Comparison of ENCODE assay signal across 11 cellular contexts in the genomic region with DNA sequence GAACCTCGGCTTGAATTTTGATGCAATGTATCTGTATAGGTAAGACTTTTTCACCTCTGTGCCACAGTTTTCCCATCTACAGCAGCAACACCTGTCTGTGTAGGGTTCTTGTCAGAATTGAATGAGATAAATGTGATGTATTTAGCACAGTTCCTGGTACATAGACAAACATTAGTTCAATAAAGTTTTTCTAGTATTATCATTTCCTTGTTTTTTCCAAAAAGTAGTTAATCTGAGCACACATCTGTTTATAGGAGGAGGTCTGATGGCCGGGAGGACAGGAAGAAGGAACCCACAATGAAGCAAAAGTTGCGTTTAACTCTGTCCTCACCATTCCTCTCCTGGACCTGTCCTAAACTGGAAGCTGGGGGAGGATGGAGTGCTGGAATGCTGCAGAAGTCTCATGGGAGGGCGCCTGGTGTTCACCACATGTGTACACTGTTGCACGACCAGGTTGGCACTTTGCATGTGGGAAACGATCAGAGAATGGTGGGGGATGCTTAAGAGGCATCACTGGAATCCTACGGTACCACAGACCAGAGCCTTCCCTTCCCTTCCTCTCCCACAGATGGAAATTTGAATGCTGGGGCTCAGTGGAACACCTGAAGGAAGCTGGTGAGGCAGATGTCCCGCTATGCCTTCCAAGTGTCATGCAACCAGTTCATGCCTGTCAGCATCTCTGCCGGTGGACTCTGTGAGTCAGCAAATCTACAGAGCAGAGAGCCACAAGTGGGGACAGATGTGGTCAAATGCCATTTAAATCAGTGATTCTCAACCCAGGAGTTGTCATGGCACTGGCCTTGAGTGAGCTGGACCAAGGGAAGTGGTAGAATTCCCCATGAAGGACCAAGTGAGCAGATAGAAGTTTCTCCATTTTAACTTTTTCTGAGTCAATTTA.
A peak's percentile ranks its signal among the peaks of the same experiment; 100 is the strongest.
DNase-seq lines count a peak whose midpoint lies in the region; ATAC-seq and TF ChIP-seq lines count a peak whose summit lies in the region.
"Had no signal": no experiment of that assay in that cellular context is flagged by ENCODE, and none has a peak within 500 bp of the region (broad histone marks: within the 10 kb centered on the region; RNA-seq: fewer than 3 reads in every experiment).

No MANE protein-coding gene starts in this region.

- H3K4me1 ChIP-seq in OCI-LY7 (ENCODE audit: insufficient read depth, low read length, poor library complexity, severe bottlenecking): peaks cover 54% of the 10 kb centered on the region
- H3K4me1 ChIP-seq in smooth muscle cell (ENCODE audit: low read depth): peaks cover 6% of the 10 kb centered on the region

- CTCF ChIA-PET in activated CD4-positive, alpha-beta T cell treated with anti-CD3 and anti-CD28 coated beads for 36 hours (lab: Charles Lee): interaction anchor here (0.6 kb wide), 1 partner anchor 819 kb away, joined by 4 read pairs; no protein-coding TSS in a partner anchor
- CTCF ChIA-PET in OCI-LY7 (lab: Charles Lee; ENCODE audit: unreplicated experiment): interaction anchor here (1.4 to 1.8 kb wide), 2 partner anchors 11 to 384 kb away, joined by 3 to 8 read pairs; no protein-coding TSS in a partner anchor

- H3K4me1 Mint-ChIP-seq in activated CD4-positive, alpha-beta T cell treated with anti-CD3 and anti-CD28 coated beads for 36 hours: peaks cover 30% of the 10 kb centered on the region
- peaks cover 9 to 16% of the 10 kb centered on the region in 2 donors for H3K4me1 Mint-ChIP-seq in effector memory CD8-positive, alpha-beta T cell (ENCODE audit: low read depth in 2 of 2)

- H3K27me3 Mint-ChIP-seq in activated CD4-positive, alpha-beta T cell treated with anti-CD3 and anti-CD28 coated beads for 36 hours: no peaks in the 10 kb centered on the region
- H3K27me3 Mint-ChIP-seq in effector memory CD8-positive, alpha-beta T cell: no peaks in the 10 kb centered on the region

- 80% methylated on average over 9 of the region's 9 CpGs for WGBS in smooth muscle cell (ENCODE audit: low lambda C conversion rate)

- no peak for ATAC-seq in activated CD4-positive, alpha-beta T cell treated with anti-CD3 and anti-CD28 coated beads for 36 hours
- ATAC-seq in effector memory CD8-positive, alpha-beta T cell (replicated peaks): no peak

- intact Hi-C loops in activated CD4-positive, alpha-beta T cell treated with anti-CD3 and anti-CD28 coated beads for 36 hours (cut with DNase I, micrococcal nuclease): loop anchor here in 1 of 2 experiments (5.0 to 10.0 kb wide), 2 partner anchors 277 to 446 kb away; no protein-coding TSS in a partner anchor
- intact Hi-C loops in OCI-LY7 (cut with micrococcal nuclease; ENCODE audit: unreplicated experiment): loop anchor here (1.0 to 5.0 kb wide), 6 partner anchors 16 to 446 kb away; no protein-coding TSS in a partner anchor

- H3K4me3 Mint-ChIP-seq in activated CD4-positive, alpha-beta T cell treated with anti-CD3 and anti-CD28 coated beads for 36 hours: no peak overlapping the region
- no peak overlapping the region for H3K4me3 Mint-ChIP-seq in effector memory CD8-positive, alpha-beta T cell

- H3K9me2 ChIP-seq in OCI-LY7 (ENCODE audit: insufficient read depth, low read length): no peaks in the 10 kb centered on the region

- H3K9ac ChIP-seq in smooth muscle cell (ENCODE audit: low read depth): no peak overlapping the region

- TF ChIP-seq CTCF in OCI-LY7 (conservative IDR thresholded peaks at IDR 0.05; ENCODE audit: low read length) (no peak), smooth muscle cell (IDR thresholded peaks at IDR 0.05; ENCODE audit: borderline replicate concordance, insufficient read depth, poor library complexity, severe bottlenecking) (no peak)

- no peaks in the 10 kb centered on the region for H3F3A ChIP-seq in smooth muscle cell (ENCODE audit: low read depth)

- H3K9me3 ChIP-seq in OCI-LY7 (ENCODE audit: low read length) (peaks cover 8% of the 10 kb centered on the region; the same call in 1 of the 2 replicates), smooth muscle cell (replicated peaks; ENCODE audit: low read depth) (no peaks in the 10 kb centered on the region)
- H3K9me3 ChIP-seq: upper lobe of right lung had no signal

- no TSS peak for BruUV-seq in OCI-LY7 (replicated peaks; lab: Mats Ljungman, UMichigan)

- POLR2A ChIA-PET in activated CD4-positive, alpha-beta T cell treated with anti-CD3 and anti-CD28 coated beads for 36 hours (lab: Charles Lee): no interaction called here
- POLR2A ChIA-PET in OCI-LY7 (lab: Charles Lee): interaction anchor here (0.6 to 5.2 kb wide), 6 partner anchors 11 to 436 kb away, joined by 3 to 46 read pairs (median 6); no protein-coding TSS in a partner anchor

- H3K27me3 ChIP-seq in smooth muscle cell (ENCODE audit: low read depth): no peaks in the 10 kb centered on the region
- H3K27me3 ChIP-seq: upper lobe of right lung had no signal

- no peaks in the 10 kb centered on the region for H3K79me2 ChIP-seq in OCI-LY7 (ENCODE audit: insufficient read depth, low read depth, low read length)
- no peaks in the 10 kb centered on the region for H3K79me2 ChIP-seq in smooth muscle cell (ENCODE audit: low read depth)

- peak overlapping the region; percentile 57 for H3K4me2 ChIP-seq in OCI-LY7 (ENCODE audit: low read length)
- no peak overlapping the region for H3K4me2 ChIP-seq in smooth muscle cell

- no peaks in the 10 kb centered on the region for H4K20me1 ChIP-seq in OCI-LY7 (ENCODE audit: insufficient read depth, low read length)
- H4K20me1 ChIP-seq in smooth muscle cell (ENCODE audit: low read depth): no peaks in the 10 kb centered on the region

- H3K27ac ChIP-seq in OCI-LY7 (ENCODE audit: low read depth, low read length, poor library complexity, severe bottlenecking) (peak overlapping the region; percentile 54), smooth muscle cell (ENCODE audit: low read depth) (peak overlapping the region; percentile 83)

- peak; percentile 25 for DNase-seq in activated CD4-positive, alpha-beta T cell treated with anti-CD3 and anti-CD28 coated beads for 36 hours
- no peak for DNase-seq in activated CD4-positive, alpha-beta T cell treated with anti-CD3 and anti-CD28 coated beads for 4 hours
- peak; percentile 33 for DNase-seq in OCI-LY7 (ENCODE audit: low spot score)
- no peak for DNase-seq in effector memory CD8-positive, alpha-beta T cell
- DNase-seq in smooth muscle cell (lab: John Stamatoyannopoulos, UW; ENCODE audit: unreplicated experiment): no peak
- DNase-seq in pons (ENCODE audit: low spot score): no peak
- DNase-seq in activated gamma-delta T cell treated with Interleukin-2 at 50 U/mL for 16 hours: no peak
- DNase-seq in NCI-H82 treated with DMSO at 0.1 percent for 48 hours (lab: John Stamatoyannopoulos, UW; ENCODE audit: unreplicated experiment): no peak
- DNase-seq: ACHN; stimulated activated CD4-positive, alpha-beta T cell treated with anti-CD3 and anti-CD28 coated beads, Interleukin-2, amount 100 ng/mL, for 24 hours; upper lobe of right lung had no signal

- no peak overlapping the region for H3K27ac Mint-ChIP-seq in activated CD4-positive, alpha-beta T cell treated with anti-CD3 and anti-CD28 coated beads for 36 hours
- H3K27ac Mint-ChIP-seq in effector memory CD8-positive, alpha-beta T cell: peak overlapping the region; percentile 3 to 60

- H3K4me3 ChIP-seq in OCI-LY7 (ENCODE audit: low read depth, low read length, poor library complexity, severe bottlenecking) (peak overlapping the region; percentile 10), smooth muscle cell (no peak overlapping the region)
- H3K4me3 ChIP-seq: upper lobe of right lung had no signal

- no peaks in the 10 kb centered on the region for H3K9me3 Mint-ChIP-seq in activated CD4-positive, alpha-beta T cell treated with anti-CD3 and anti-CD28 coated beads for 36 hours (ENCODE audit: low read depth)
- no peaks in the 10 kb centered on the region for H3K9me3 Mint-ChIP-seq in effector memory CD8-positive, alpha-beta T cell

- H2AFZ ChIP-seq in OCI-LY7 (ENCODE audit: low read length): peak overlapping the region; percentile 73
- no peak overlapping the region for H2AFZ ChIP-seq in smooth muscle cell (ENCODE audit: low read depth)

- H3K36me3 ChIP-seq in OCI-LY7 (ENCODE audit: insufficient read depth, low read length) (no peaks in the 10 kb centered on the region; the same call in 1 of the 2 replicates), smooth muscle cell (ENCODE audit: low read depth) (no peaks in the 10 kb centered on the region)
- H3K36me3 ChIP-seq: upper lobe of right lung had no signal

- no peaks in the 10 kb centered on the region for H3K36me3 Mint-ChIP-seq in activated CD4-positive, alpha-beta T cell treated with anti-CD3 and anti-CD28 coated beads for 36 hours (ENCODE audit: low read depth)
- H3K36me3 Mint-ChIP-seq in effector memory CD8-positive, alpha-beta T cell (ENCODE audit: insufficient read depth): no peaks in the 10 kb centered on the region

Comparison
In these comparisons a context has a peak if more than half of its experiments do, and no peak if none do; other contexts are left out.
1. DNase-seq: peak in activated CD4-positive, alpha-beta T cell treated with anti-CD3 and anti-CD28 coated beads for 36 hours (single experiment) and OCI-LY7 (single experiment); none in activated CD4-positive, alpha-beta T cell treated with anti-CD3 and anti-CD28 coated beads for 4 hours (0 of 2), effector memory CD8-positive, alpha-beta T cell (0 of 3), smooth muscle cell (single experiment), pons (single experiment), activated gamma-delta T cell treated with Interleukin-2 at 50 U/mL for 16 hours (single experiment) and NCI-H82 treated with DMSO at 0.1 percent for 48 hours (single experiment).